In genomic region chr6:27889628-27890315, GRCh38 we compare ENCODE assay signal across 9 cellular contexts. TPM values are rescaled to one million over a fixed set of nuclear protein-coding genes. Genes with fewer than 3 reads are reported as not detected.
DNase-seq lines count a peak whose midpoint lies in the region; ATAC-seq lines count a peak whose summit lies in the region.
"Had no signal": no experiment of that assay in that cellular context is flagged by ENCODE, and none has a peak within 500 bp of the region (broad histone marks: within the 10 kb centered on the region; RNA-seq: fewer than 3 reads in every experiment).

No MANE protein-coding gene starts in this region.

- H3K4me1 Mint-ChIP-seq in central memory CD8-positive, alpha-beta T cell, result peaks cover 35% of the 10 kb centered on the region

- no CpG with 5 or more reads among the region's 12 CpGs for WGBS in trophoblast cell (ENCODE audit: extremely low coverage, insufficient coverage, insufficient read length)

- no peak overlapping the region for H2BK12ac ChIP-seq in trophoblast cell (ENCODE audit: low read length)

- peak overlapping the region; percentile 72 for H3K27ac ChIP-seq in trophoblast cell (ENCODE audit: low read depth, low read length)

- H4K12ac ChIP-seq in trophoblast cell (ENCODE audit: low read depth, low read length), result no peak overlapping the region

- H3K79me2 ChIP-seq in trophoblast cell (ENCODE audit: control insufficient read depth, insufficient read depth, low read length, poor library complexity), result peaks cover 10% of the 10 kb centered on the region

- H3K27me3 Mint-ChIP-seq in central memory CD8-positive, alpha-beta T cell, result no peaks in the 10 kb centered on the region

- H2AK5ac ChIP-seq in trophoblast cell (ENCODE audit: low read length), result no peak overlapping the region

- no peak overlapping the region for H2BK5ac ChIP-seq in trophoblast cell (ENCODE audit: low read depth, low read length, poor library complexity)

- no peak overlapping the region for H4K91ac ChIP-seq in trophoblast cell (ENCODE audit: low read depth, low read length)

- no peak overlapping the region for H3K4ac ChIP-seq in trophoblast cell (ENCODE audit: low read depth, low read length)

- DNase-seq in DMS53 (lab: John Stamatoyannopoulos, UW) (peak; percentile 41), DMS53 treated with DMSO at 0.1 percent for 48 hours (lab: John Stamatoyannopoulos, UW; ENCODE audit: unreplicated experiment) (no peak), NCI-H187 (lab: John Stamatoyannopoulos, UW) (peak; percentile 57 to 75), trophoblast cell (no peak)
- no peak for DNase-seq in central memory CD8-positive, alpha-beta T cell (ENCODE audit: low spot score in 2 of 2)
- no peak for DNase-seq in activated CD8-positive, alpha-beta memory T cell treated with anti-CD3 and anti-CD28 coated beads, Interleukin-2, amount 50 U/mL, for 48 hours
- DNase-seq: 8988T had no signal

- H4K8ac ChIP-seq in trophoblast cell (ENCODE audit: low read depth, low read length), result no peak overlapping the region

- no peaks in the 10 kb centered on the region for H3K9me3 Mint-ChIP-seq in central memory CD8-positive, alpha-beta T cell

- no peak for ATAC-seq in central memory CD8-positive, alpha-beta T cell (replicated peaks; ENCODE audit: extremely low read depth, poor library complexity, severe bottlenecking)
- no peak for ATAC-seq in HG02763 (IDR thresholded peaks at IDR 0.05; ENCODE audit: unreplicated experiment)
- no peak for ATAC-seq in GM21423 (IDR thresholded peaks at IDR 0.05; ENCODE audit: unreplicated experiment)

- H3K9me3 ChIP-seq in trophoblast cell (ENCODE audit: insufficient read depth, low read depth, low read length), result no peaks in the 10 kb centered on the region

- H3K14ac ChIP-seq in trophoblast cell (ENCODE audit: low read length), result no peak overlapping the region

- peak overlapping the region; percentile 80 for H3K9ac ChIP-seq in trophoblast cell (ENCODE audit: low read length)

- no peaks in the 10 kb centered on the region for H3K36me3 ChIP-seq in trophoblast cell (ENCODE audit: control insufficient read depth in 1 of 2, insufficient read depth in 2 of 2, low read length in 2 of 2)

- no peak overlapping the region for H2BK120ac ChIP-seq in trophoblast cell (ENCODE audit: insufficient read depth, low read length, poor library complexity)

- H3K4me1 ChIP-seq in trophoblast cell (ENCODE audit: control insufficient read depth in 1 of 2, insufficient read depth in 2 of 2, low read length in 2 of 2), result peaks cover 3 to 6% of the 10 kb centered on the region in 2 experiments

- no peak overlapping the region for H3K18ac ChIP-seq in trophoblast cell (ENCODE audit: low read length)

- no peaks in the 10 kb centered on the region for H3K27me3 ChIP-seq in trophoblast cell (ENCODE audit: insufficient read depth, low read length)

- H3K4me3 ChIP-seq in trophoblast cell (ENCODE audit: low read depth, low read length), result no peak overlapping the region

- H3K79me1 ChIP-seq in trophoblast cell (ENCODE audit: low read length), result peaks cover 20% of the 10 kb centered on the region

- H3K23ac ChIP-seq in trophoblast cell (ENCODE audit: low read length), result no peak overlapping the region

- H3K27ac Mint-ChIP-seq in central memory CD8-positive, alpha-beta T cell (ENCODE audit: low read depth), result peak overlapping the region; percentile 90

- H3K4me3 Mint-ChIP-seq in central memory CD8-positive, alpha-beta T cell, result no peak overlapping the region

- H3K4me2 ChIP-seq in trophoblast cell (ENCODE audit: low read length), result peak overlapping the region; percentile 87

- H3K36me3 Mint-ChIP-seq in central memory CD8-positive, alpha-beta T cell (ENCODE audit: insufficient read depth), result peaks cover 31% of the 10 kb centered on the region

- H2AFZ ChIP-seq in trophoblast cell (ENCODE audit: insufficient read depth, low read length, poor library complexity), result no peak overlapping the region

RNA-seq across cellular contexts. Expression of gene OR2B2, which starts 22.4 kb away (rescaled TPM):
- polyA plus RNA-seq in trophoblast cell (2013), result not detected in 2 replicates

Comparison
In these comparisons a context has a peak if more than half of its experiments do, and no peak if none do; other contexts are left out.
1. DNase-seq: peak in DMS53 (single experiment) and NCI-H187 (2 of 2); none in DMS53 treated with DMSO at 0.1 percent for 48 hours (single experiment), central memory CD8-positive, alpha-beta T cell (0 of 2), trophoblast cell (0 of 2) and activated CD8-positive, alpha-beta memory T cell treated with anti-CD3 and anti-CD28 coated beads, Interleukin-2, amount 50 U/mL, for 48 hours (single experiment).